21 cellular contexts compared by ENCODE assay signal in the genomic region with DNA sequence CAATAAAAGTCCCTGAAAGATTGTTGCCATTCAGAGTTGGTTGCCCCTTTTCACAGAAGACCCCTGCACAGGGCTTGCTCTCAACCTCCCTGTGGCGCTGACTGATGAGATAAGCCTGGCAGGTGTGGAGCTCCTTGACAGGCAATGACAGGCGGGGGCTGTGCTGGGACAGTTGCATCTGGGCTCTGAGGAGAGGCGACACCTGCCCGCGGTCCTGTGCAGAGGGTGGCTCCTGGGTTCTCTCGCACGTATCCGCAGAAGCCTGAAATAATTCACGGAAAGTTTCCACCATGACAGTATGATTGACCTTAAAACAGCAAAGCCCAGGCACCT. TPM values are rescaled to one million over a fixed set of nuclear protein-coding genes. Genes with fewer than 3 reads are reported as not detected.
DNase-seq lines count a peak whose midpoint lies in the region; ATAC-seq and TF ChIP-seq lines count a peak whose summit lies in the region.
"Had no signal": no experiment of that assay in that cellular context is flagged by ENCODE, and none has a peak within 500 bp of the region (broad histone marks: within the 10 kb centered on the region; RNA-seq: fewer than 3 reads in every experiment).

No MANE protein-coding gene starts in this region.

- no peak for TF ChIP-seq CTCF in neural progenitor cell (IDR thresholded peaks at IDR 0.05)
- TF ChIP-seq CTCF in lower lobe of right lung (IDR thresholded peaks at IDR 0.05), result no peak

- H3K9me3 ChIP-seq in BLaER1 treated with 17β-estradiol and CSF1 and Interleukin-3, amounts not matched to agents 10 nM and 100 nM (replicated peaks in 1 of 11), result peaks cover 0 to 13% (median 5%) of the 10 kb centered on the region in 11 experiments; a peak in 10 of 22 replicates
- H3K9me3 ChIP-seq in neural progenitor cell (ENCODE audit: low read depth) (no peaks in the 10 kb centered on the region), lower lobe of right lung (no peaks in the 10 kb centered on the region)
- H3K9me3 ChIP-seq: BE2C, Caco-2, esophagus muscularis mucosa, gastroesophageal sphincter, thyroid gland had no signal

- no peak overlapping the region for H3K9ac ChIP-seq in BLaER1 treated with 17β-estradiol and CSF1 and Interleukin-3, amounts not matched to agents 10 nM and 100 nM
- no peak overlapping the region for H3K9ac ChIP-seq in neural progenitor cell

- peak overlapping the region; percentile 73 for H3K27ac Mint-ChIP-seq in activated CD4-positive, alpha-beta T cell treated with anti-CD3 and anti-CD28 coated beads, Interleukin-2, amount 10 ng/mL, durations not matched to agents 24 days and 14 days
- H3K27ac Mint-ChIP-seq in activated CD8-positive, alpha-beta T cell treated with anti-CD3 and anti-CD28 coated beads, Interleukin-2, amount 10 ng/mL, durations not matched to agents 7 days and 5 days, result peak overlapping the region; percentile 85
- H3K27ac Mint-ChIP-seq in neural progenitor cell, result peak overlapping the region; percentile 27
- H3K27ac Mint-ChIP-seq: stimulated activated naive CD8-positive, alpha-beta T cell treated with anti-CD3 and anti-CD28 coated beads, Interleukin-15, Interleukin-2, amounts not matched to agents 100 ng/mL and 50 ng/mL, for 24 hours had no signal

- H3K27me3 Mint-ChIP-seq in activated CD4-positive, alpha-beta T cell treated with anti-CD3 and anti-CD28 coated beads, Interleukin-2, amount 10 ng/mL, durations not matched to agents 24 days and 14 days, result no peaks in the 10 kb centered on the region
- no peaks in the 10 kb centered on the region for H3K27me3 Mint-ChIP-seq in activated CD8-positive, alpha-beta T cell treated with anti-CD3 and anti-CD28 coated beads, Interleukin-2, amount 10 ng/mL, durations not matched to agents 7 days and 5 days (ENCODE audit: low read depth)
- H3K27me3 Mint-ChIP-seq in neural progenitor cell (ENCODE audit: insufficient read depth, low read depth), result peaks cover 21% of the 10 kb centered on the region
- H3K27me3 Mint-ChIP-seq: stimulated activated naive CD8-positive, alpha-beta T cell treated with anti-CD3 and anti-CD28 coated beads, Interleukin-15, Interleukin-2, amounts not matched to agents 100 ng/mL and 50 ng/mL, for 24 hours had no signal

- peaks cover 21% of the 10 kb centered on the region for H3K4me1 Mint-ChIP-seq in activated CD4-positive, alpha-beta T cell treated with anti-CD3 and anti-CD28 coated beads, Interleukin-2, amount 10 ng/mL, durations not matched to agents 24 days and 14 days
- peaks cover 43% of the 10 kb centered on the region for H3K4me1 Mint-ChIP-seq in activated CD8-positive, alpha-beta T cell treated with anti-CD3 and anti-CD28 coated beads, Interleukin-2, amount 10 ng/mL, durations not matched to agents 7 days and 5 days (ENCODE audit: low read depth)
- H3K4me1 Mint-ChIP-seq in neural progenitor cell, result peaks cover 13% of the 10 kb centered on the region

- no peaks in the 10 kb centered on the region for H3K9me3 Mint-ChIP-seq in activated CD4-positive, alpha-beta T cell treated with anti-CD3 and anti-CD28 coated beads, Interleukin-2, amount 10 ng/mL, durations not matched to agents 24 days and 14 days
- H3K9me3 Mint-ChIP-seq in activated CD8-positive, alpha-beta T cell treated with anti-CD3 and anti-CD28 coated beads, Interleukin-2, amount 10 ng/mL, durations not matched to agents 7 days and 5 days (ENCODE audit: insufficient read depth), result no peaks in the 10 kb centered on the region
- H3K9me3 Mint-ChIP-seq in neural progenitor cell, result peaks cover 5% of the 10 kb centered on the region

- H3F3A ChIP-seq in neural progenitor cell (ENCODE audit: low read depth), result no peaks in the 10 kb centered on the region

- CTCF ChIA-PET in activated CD8-positive, alpha-beta T cell treated with anti-CD3 and anti-CD28 coated beads, Interleukin-2, amount 10 ng/mL, durations not matched to agents 7 days and 5 days (lab: Charles Lee), result interaction anchor here (1.7 to 3.5 kb wide), 2 partner anchors 73 to 107 kb away, joined by 6 to 28 read pairs; no protein-coding TSS in a partner anchor

- no peak overlapping the region for H3K27ac ChIP-seq in BLaER1 treated with 17β-estradiol and CSF1 and Interleukin-3, amounts not matched to agents 10 nM and 100 nM
- H3K27ac ChIP-seq in neural progenitor cell, result no peak overlapping the region
- no peak overlapping the region for H3K27ac ChIP-seq in lower lobe of right lung
- H3K27ac ChIP-seq: esophagus muscularis mucosa, gastroesophageal sphincter, thyroid gland had no signal

- no peak for ATAC-seq in activated CD8-positive, alpha-beta T cell treated with anti-CD3 and anti-CD28 coated beads, Interleukin-2, amount 10 ng/mL, durations not matched to agents 7 days and 5 days
- ATAC-seq in lower lobe of right lung, result no peak
- ATAC-seq: gastroesophageal sphincter had no signal

- H4K20me1 ChIP-seq in BLaER1 treated with 17β-estradiol and CSF1 and Interleukin-3, amounts not matched to agents 10 nM and 100 nM, result no peaks in the 10 kb centered on the region
- no peaks in the 10 kb centered on the region for H4K20me1 ChIP-seq in neural progenitor cell (ENCODE audit: low read depth)

- H3K4me3 Mint-ChIP-seq in activated CD4-positive, alpha-beta T cell treated with anti-CD3 and anti-CD28 coated beads, Interleukin-2, amount 10 ng/mL, durations not matched to agents 24 days and 14 days, result no peak overlapping the region
- no peak overlapping the region for H3K4me3 Mint-ChIP-seq in activated CD8-positive, alpha-beta T cell treated with anti-CD3 and anti-CD28 coated beads, Interleukin-2, amount 10 ng/mL, durations not matched to agents 7 days and 5 days
- no peak overlapping the region for H3K4me3 Mint-ChIP-seq in neural progenitor cell
- H3K4me3 Mint-ChIP-seq: stimulated activated naive CD8-positive, alpha-beta T cell treated with anti-CD3 and anti-CD28 coated beads, Interleukin-15, Interleukin-2, amounts not matched to agents 100 ng/mL and 50 ng/mL, for 24 hours had no signal

- DNase-seq in activated CD4-positive, alpha-beta T cell treated with anti-CD3 and anti-CD28 coated beads, Interleukin-2, amount 10 ng/mL, durations not matched to agents 24 days and 14 days, result no peak
- DNase-seq in activated CD4-positive, alpha-beta T cell treated with anti-CD3 and anti-CD28 coated beads for 1 hour, result no peak
- no peak for DNase-seq in activated CD8-positive, alpha-beta T cell treated with anti-CD3 and anti-CD28 coated beads, Interleukin-2, amount 10 ng/mL, durations not matched to agents 7 days and 5 days
- DNase-seq in neural progenitor cell (ENCODE audit: low spot score) (no peak), GM03348 (ENCODE audit: low spot score) (no peak), lower lobe of right lung (no peak)
- DNase-seq in central memory CD4-positive, alpha-beta T cell, result no peak
- DNase-seq: activated CD8-positive, alpha-beta memory T cell treated with anti-CD3 and anti-CD28 coated beads, Interleukin-2, amount 50 U/mL, for 48 hours; activated naive CD4-positive, alpha-beta T cell; BE2C; Caco-2; effector memory CD4-positive, alpha-beta T cell; KBM-7; NCI-H69; nucleus accumbens; stimulated activated CD4-positive, alpha-beta T cell treated with anti-CD3 and anti-CD28 coated beads, Interleukin-4, amount 100 ng/mL, for 24 hours; thyroid gland had no signal

- peaks cover 0 to 9% (median 0%) of the 10 kb centered on the region in 11 experiments; a peak in 2 of 22 replicates for H3K27me3 ChIP-seq in BLaER1 treated with 17β-estradiol and CSF1 and Interleukin-3, amounts not matched to agents 10 nM and 100 nM
- H3K27me3 ChIP-seq in neural progenitor cell (no peaks in the 10 kb centered on the region), lower lobe of right lung (ENCODE audit: low read depth) (no peaks in the 10 kb centered on the region)
- H3K27me3 ChIP-seq: BE2C, thyroid gland had no signal

- POLR2A ChIA-PET in activated CD8-positive, alpha-beta T cell treated with anti-CD3 and anti-CD28 coated beads, Interleukin-2, amount 10 ng/mL, durations not matched to agents 7 days and 5 days (lab: Charles Lee), result no interaction called here

- H3K36me3 ChIP-seq in BLaER1 treated with 17β-estradiol and CSF1 and Interleukin-3, amounts not matched to agents 10 nM and 100 nM, result no peaks in the 10 kb centered on the region
- H3K36me3 ChIP-seq in neural progenitor cell, result no peaks in the 10 kb centered on the region
- peaks cover 2% of the 10 kb centered on the region for H3K36me3 ChIP-seq in lower lobe of right lung
- H3K36me3 ChIP-seq: BE2C, esophagus muscularis mucosa, gastroesophageal sphincter, thyroid gland had no signal

- H3K4me3 ChIP-seq in BLaER1 treated with 17β-estradiol and CSF1 and Interleukin-3, amounts not matched to agents 10 nM and 100 nM, result no peak overlapping the region
- no peak overlapping the region for H3K4me3 ChIP-seq in neural progenitor cell
- no peak overlapping the region for H3K4me3 ChIP-seq in lower lobe of right lung
- H3K4me3 ChIP-seq: esophagus muscularis mucosa, gastroesophageal sphincter, thyroid gland had no signal

- peak overlapping the region; percentile 21 to 88 (median 81); a peak in 19 of 22 replicates for H3K4me2 ChIP-seq in BLaER1 treated with 17β-estradiol and CSF1 and Interleukin-3, amounts not matched to agents 10 nM and 100 nM
- H3K4me2 ChIP-seq in neural progenitor cell, result no peak overlapping the region

- H3K4me1 ChIP-seq in BLaER1 treated with 17β-estradiol and CSF1 and Interleukin-3, amounts not matched to agents 10 nM and 100 nM, result peaks cover 35 to 61% (median 46%) of the 10 kb centered on the region in 10 experiments
- H3K4me1 ChIP-seq in neural progenitor cell, result no peaks in the 10 kb centered on the region
- H3K4me1 ChIP-seq in lower lobe of right lung, result no peaks in the 10 kb centered on the region
- H3K4me1 ChIP-seq: BE2C, Caco-2, esophagus muscularis mucosa, gastroesophageal sphincter, thyroid gland had no signal

- H3K79me2 ChIP-seq in neural progenitor cell (ENCODE audit: low read depth), result no peaks in the 10 kb centered on the region

- intact Hi-C loops in activated CD4-positive, alpha-beta T cell treated with anti-CD3 and anti-CD28 coated beads, Interleukin-2, amount 10 ng/mL, durations not matched to agents 24 days and 14 days (cut with micrococcal nuclease), result no loop called here
- intact Hi-C loops in lower lobe of right lung (cut with DNase I), result no loop called here

- H2AFZ ChIP-seq in neural progenitor cell (replicated peaks), result no peak overlapping the region

- peaks cover 18% of the 10 kb centered on the region for H3K36me3 Mint-ChIP-seq in activated CD4-positive, alpha-beta T cell treated with anti-CD3 and anti-CD28 coated beads, Interleukin-2, amount 10 ng/mL, durations not matched to agents 24 days and 14 days (ENCODE audit: low read depth)
- H3K36me3 Mint-ChIP-seq in activated CD8-positive, alpha-beta T cell treated with anti-CD3 and anti-CD28 coated beads, Interleukin-2, amount 10 ng/mL, durations not matched to agents 7 days and 5 days (ENCODE audit: low read depth), result peaks cover 62% of the 10 kb centered on the region
- H3K36me3 Mint-ChIP-seq in neural progenitor cell, result no peaks in the 10 kb centered on the region

RNA-seq across cellular contexts. Expression of a gene that starts 19.8 kb away (rescaled TPM):
- 64.5 and 67.2 TPM in 2 replicates for total RNA-seq in activated CD4-positive, alpha-beta T cell treated with anti-CD3 and anti-CD28 coated beads, Interleukin-2, amount 10 ng/mL, durations not matched to agents 24 days and 14 days
- 10 to 100 TPM; 62.2 to 62.3 TPM for total RNA-seq in activated CD8-positive, alpha-beta T cell treated with anti-CD3 and anti-CD28 coated beads, Interleukin-2, amount 10 ng/mL, durations not matched to agents 7 days and 5 days
- 19.2 and 37.6 TPM in 2 replicates for total RNA-seq in neural progenitor cell (ENCODE audit: low replicate concordance)
- 58.9 TPM for total RNA-seq in lower lobe of right lung

Comparison
In these comparisons a context has a peak if more than half of its experiments do, and no peak if none do; other contexts are left out.
1. H3K27ac Mint-ChIP-seq: peak in every context shown above with its lines; median percentile 85 in activated CD8-positive, alpha-beta T cell treated with anti-CD3 and anti-CD28 coated beads, Interleukin-2, amount 10 ng/mL, durations not matched to agents 7 days and 5 days; 73 in activated CD4-positive, alpha-beta T cell treated with anti-CD3 and anti-CD28 coated beads, Interleukin-2, amount 10 ng/mL, durations not matched to agents 24 days and 14 days; 27 in neural progenitor cell.